Comparison of ENCODE assay signal across 20 cellular contexts in the genomic region with DNA sequence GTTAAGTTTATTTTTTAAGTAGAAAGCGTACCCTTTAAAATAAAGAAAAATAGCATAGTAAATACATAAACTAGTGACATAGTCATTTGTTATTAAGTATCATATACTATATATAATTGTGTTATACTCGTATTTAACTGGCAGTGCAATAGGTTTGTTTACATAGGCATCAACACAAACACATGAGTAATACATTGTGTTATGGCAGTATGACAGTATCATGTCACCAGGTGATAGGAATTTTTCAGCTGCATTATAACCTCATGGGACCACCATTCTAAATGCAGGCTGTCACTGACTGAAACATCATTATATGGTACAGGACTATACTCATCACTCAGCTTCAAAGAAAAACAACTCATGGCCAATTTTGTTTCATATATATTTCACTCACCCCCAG. TPM values are rescaled to one million over a fixed set of nuclear protein-coding genes. Genes with fewer than 3 reads are reported as not detected.
DNase-seq lines count a peak whose midpoint lies in the region; ATAC-seq and TF ChIP-seq lines count a peak whose summit lies in the region.
"Had no signal": no experiment of that assay in that cellular context is flagged by ENCODE, and none has a peak within 500 bp of the region (broad histone marks: within the 10 kb centered on the region; RNA-seq: fewer than 3 reads in every experiment).

No MANE protein-coding gene starts in this region.

- H3K9me3 ChIP-seq in RWPE2 (ENCODE audit: severe bottlenecking) (no peaks in the 10 kb centered on the region), neural cell (ENCODE audit: low read length) (no peaks in the 10 kb centered on the region)
- H3K9me3 ChIP-seq: MG63 had no signal

- TF ChIP-seq CTCF in 22Rv1 (IDR thresholded peaks at IDR 0.05) (no peak), RWPE2 (IDR thresholded peaks at IDR 0.05; ENCODE audit: poor library complexity, severe bottlenecking) (no peak), neural cell (IDR thresholded peaks at IDR 0.05; ENCODE audit: poor library complexity, severe bottlenecking) (no peak)

- H3K36me3 ChIP-seq in RWPE2 (ENCODE audit: low read depth) (no peaks in the 10 kb centered on the region), neural cell (ENCODE audit: insufficient read depth, low read length) (no peaks in the 10 kb centered on the region)
- H3K36me3 ChIP-seq: MG63 had no signal

- intact Hi-C loops in left cardiac atrium (cut with DNase I) = no loop called here

- no peaks in the 10 kb centered on the region for H3K27me3 ChIP-seq in RWPE2 (ENCODE audit: insufficient read depth, poor library complexity, severe bottlenecking)
- H3K27me3 ChIP-seq in neural cell (ENCODE audit: insufficient read depth, low read depth, low read length) = no peaks in the 10 kb centered on the region
- H3K27me3 ChIP-seq: BLaER1, MG63 had no signal

- TF ChIP-seq RAD21 in neural cell (conservative IDR thresholded peaks at IDR 0.05) = no peak

- no peak overlapping the region for H3K9ac ChIP-seq in neural cell (ENCODE audit: low read length)
- H3K9ac ChIP-seq: BLaER1, KMS-11 had no signal

- no peak overlapping the region for H2AFZ ChIP-seq in neural cell (ENCODE audit: low read depth, low read length)

- ATAC-seq in RWPE2 (ENCODE audit: low read depth) (no peak), left cardiac atrium (no peak)
- ATAC-seq: HepG2, Panc1 had no signal

- H3K4me2 ChIP-seq in neural cell (ENCODE audit: low read length) = no peak overlapping the region
- H3K4me2 ChIP-seq: BLaER1, KMS-11 had no signal

- no peaks in the 10 kb centered on the region for H3K79me2 ChIP-seq in neural cell (replicated peaks; ENCODE audit: insufficient read depth, low read length)

- no peaks in the 10 kb centered on the region for H3K9me2 ChIP-seq in neural cell (ENCODE audit: insufficient read depth, low read length)

- H4K20me1 ChIP-seq in neural cell (ENCODE audit: insufficient read depth) = no peaks in the 10 kb centered on the region

- H3K4me3 ChIP-seq in RWPE2 (ENCODE audit: severe bottlenecking) = no peak overlapping the region
- H3K4me3 ChIP-seq in neural cell (ENCODE audit: low read length) = no peak overlapping the region
- H3K4me3 ChIP-seq: BLaER1, MG63 had no signal

- peak; percentile 71 for TF ChIP-seq EP300 in neural cell (conservative IDR thresholded peaks at IDR 0.05; ENCODE audit: poor library complexity, severe bottlenecking)

- H3F3A ChIP-seq in neural cell (ENCODE audit: insufficient read depth, low read length, poor library complexity, severe bottlenecking) = no peaks in the 10 kb centered on the region

- DNase-seq in DMS53 treated with DMSO at 0.1 percent for 48 hours (lab: John Stamatoyannopoulos, UW; ENCODE audit: unreplicated experiment) (peak; percentile 67), RWPE2 (ENCODE audit: low spot score) (no peak), NOMO-1 treated with DMSO at 0.1 percent for 48 hours (lab: John Stamatoyannopoulos, UW; ENCODE audit: unreplicated experiment) (no peak), left cardiac atrium (no peak), HuH-7.5 (ENCODE audit: low spot score) (no peak)
- DNase-seq: CD8-positive, alpha-beta memory T cell; DMS79 treated with DMSO at 0.1 percent for 48 hours; HFFc6; MG63; NCI-H1048; NCI-H1436; NCI-H2029 treated with DMSO at 0.1 percent for 48 hours; NCI-H2171; NCI-H526 had no signal

- H3K27ac ChIP-seq in 22Rv1 = peak overlapping the region; percentile 19; the same call in 1 of the 2 replicates
- H3K27ac ChIP-seq in RWPE2 (ENCODE audit: poor library complexity, severe bottlenecking) = peak overlapping the region; percentile 78
- no peak overlapping the region for H3K27ac ChIP-seq in neural cell (ENCODE audit: low read length)
- H3K27ac ChIP-seq: BLaER1, KMS-11 had no signal

- H3K4me1 ChIP-seq in RWPE2 (ENCODE audit: insufficient read depth, poor library complexity, severe bottlenecking) = peaks cover 19% of the 10 kb centered on the region

TF ChIP-seq in neural cell, 6 proteins besides CTCF, POLR2A, EP300 and RAD21:
- TF ChIP-seq POLR2AphosphoS5 (IDR thresholded peaks at IDR 0.05) (peak; percentile 71), MXI1 (conservative IDR thresholded peaks at IDR 0.05; ENCODE audit: poor library complexity, severe bottlenecking) (no peak)

RNA-seq across cellular contexts. Expression of gene RIC1, which starts 8.4 kb away (rescaled TPM):
- 9.9 and 10.8 TPM in 2 replicates for polyA plus RNA-seq in neural cell
- polyA minus RNA-seq in neural cell = 34.1 and 37.2 TPM in 2 replicates
- 10 to 100 TPM in 1 of 2 donors, 1 to 10 TPM in 1; 9.2 to 10.9 TPM for total RNA-seq in left cardiac atrium
